In genomic region chr6:9464583-9464982, GRCh38 we compare ENCODE assay signal across 30 cellular contexts.
"Had no signal": no experiment of that assay in that cellular context is flagged by ENCODE, and none has a peak within 500 bp of the region (broad histone marks: within the 10 kb centered on the region; RNA-seq: fewer than 3 reads in every experiment).

No MANE protein-coding gene starts in this region.

- H3K27me3 ChIP-seq: brain microvascular endothelial cell, esophagus muscularis mucosa, foreskin keratinocyte, gastrocnemius medialis, heart left ventricle had no signal

- H3K4me1 ChIP-seq: esophagus muscularis mucosa, foreskin keratinocyte, gastrocnemius medialis, heart left ventricle had no signal

- H3K36me3 ChIP-seq: brain microvascular endothelial cell, esophagus muscularis mucosa, gastrocnemius medialis, heart left ventricle, WERI-Rb-1 had no signal

- H3K4me3 ChIP-seq: esophagus muscularis mucosa, gastrocnemius medialis, heart left ventricle had no signal

- ATAC-seq: activated CD4-positive, CD25-positive, alpha-beta regulatory T cell treated with anti-CD3 and anti-CD28 coated beads, Interleukin-2, amount 50 U/mL, for 24 hours; activated CD8-positive, alpha-beta T cell treated with anti-CD3 and anti-CD28 coated beads for 36 hours; activated T-cell treated with anti-CD3 and anti-CD28 coated beads, Interleukin-2, amount 50 U/mL, for 4 hours; activated T-helper 17 cell treated with anti-CD3 and anti-CD28 coated beads, Interleukin-2, amount 50 U/mL, for 72 hours; effector memory CD8-positive, alpha-beta T cell; foreskin keratinocyte; gastrocnemius medialis; heart left ventricle had no signal

- FAIRE-seq: astrocyte, bronchial epithelial cell had no signal

- DNase-seq: activated B cell treated with CpG ODN at 0.5 μM for 24 hours; activated CD4-positive, alpha-beta T cell treated with anti-CD3 and anti-CD28 coated beads for 48 hours; activated CD4-positive, alpha-beta T cell treated with anti-CD3 and anti-CD28 coated beads, Interleukin-2, amount 50 U/mL, for 1 hour; activated CD4-positive, alpha-beta T cell treated with anti-CD3 and anti-CD28 coated beads, Interleukin-2, amount 50 U/mL, for 48 hours; activated CD8-positive, alpha-beta memory T cell treated with anti-CD3 and anti-CD28 coated beads for 24 hours; activated CD8-positive, alpha-beta T cell treated with anti-CD3 and anti-CD28 coated beads for 36 hours; activated effector memory CD4-positive, alpha-beta T cell treated with Interleukin-2 at 50 U/mL for 16 hours; activated gamma-delta T cell treated with Interleukin-2 at 50 U/mL for 16 hours; activated naive CD4-positive, alpha-beta T cell treated with anti-CD3 and anti-CD28 coated beads, Interleukin-2, amount 50 U/mL, for 16 hours; activated naive CD4-positive, alpha-beta T cell treated with Interleukin-2 at 50 U/mL for 16 hours; activated T-cell treated with anti-CD3 and anti-CD28 coated beads, Interleukin-2, amount 50 U/mL, for 4 hours; amniotic stem cell; anterior cingulate cortex; brain microvascular endothelial cell; cortex of kidney; dermis blood vessel endothelial cell; effector CD4-positive, alpha-beta T cell; effector memory CD8-positive, alpha-beta T cell; erythroblast; foreskin keratinocyte; gastrocnemius medialis; glutamatergic neuron; heart left ventricle; T1000; WERI-Rb-1 had no signal

- H3K27ac ChIP-seq: brain microvascular endothelial cell, esophagus muscularis mucosa, foreskin keratinocyte, gastrocnemius medialis, heart left ventricle, WERI-Rb-1 had no signal

- H3K9me3 ChIP-seq: esophagus muscularis mucosa, gastrocnemius medialis, heart left ventricle had no signal
